Comparison of ENCODE assay signal across 1 cellular context in genomic region chr3:160754855-160755747, GRCh38.
A peak's percentile ranks its signal among the peaks of the same experiment; 100 is the strongest.
TF ChIP-seq lines count a peak whose summit lies in the region.

No MANE protein-coding gene starts in this region.

TF ChIP-seq in K562, 482 proteins besides CTCF, POLR2A, EP300 and RAD21 (continued from another document and continues in another):
- TF ChIP-seq ATF6 (CRISPR knock-in tag; IDR thresholded peaks at IDR 0.05) (no peak), CBX3 (IDR thresholded peaks at IDR 0.05; ENCODE audit: borderline replicate concordance in 1 of 2, low read length in 2 of 2) (no peak), ILF3 (IDR thresholded peaks at IDR 0.05; ENCODE audit: borderline replicate concordance) (no peak), NFATC3 (IDR thresholded peaks at IDR 0.05) (peak; percentile 94), TCF7 (IDR thresholded peaks at IDR 0.05; ENCODE audit: borderline replicate concordance) (no peak), CHD7 (IDR thresholded peaks at IDR 0.05; ENCODE audit: low read depth, low read length) (no peak), GATA2 (CRISPR knock-in tag; IDR thresholded peaks at IDR 0.05) (no peak), NEUROD1 (IDR thresholded peaks at IDR 0.05; ENCODE audit: borderline replicate concordance, low read depth, low read length, partially characterized antibody) (peak; percentile 68), SMARCE1 (IDR thresholded peaks at IDR 0.05) (no peak), HDAC3 (IDR thresholded peaks at IDR 0.05; ENCODE audit: borderline replicate concordance, partially characterized antibody) (no peak), RBBP5 (IDR thresholded peaks at IDR 0.05; ENCODE audit: borderline replicate concordance, insufficient read depth, low read length, poor library complexity, severe bottlenecking) (no peak), ZMIZ1 (IDR thresholded peaks at IDR 0.05; ENCODE audit: low read depth in 2 of 2, low read length in 2 of 2) (no peak; a peak in 1 of 4 replicates), ZNF280A (IDR thresholded peaks at IDR 0.05; ENCODE audit: low read depth, partially characterized antibody) (no peak), RFX5 (IDR thresholded peaks at IDR 0.05; ENCODE audit: low read depth, low read length) (no peak), FUS (optimal IDR thresholded peaks at IDR 0.05; ENCODE audit: low read depth, low read length) (no peak), ZNF224 (CRISPR knock-in tag; IDR thresholded peaks at IDR 0.05) (no peak), RFX1 (IDR thresholded peaks at IDR 0.05) (no peak), ZNF408 (CRISPR knock-in tag; IDR thresholded peaks at IDR 0.05; ENCODE audit: low read depth) (no peak), ZNF76 (CRISPR knock-in tag; IDR thresholded peaks at IDR 0.05; ENCODE audit: borderline replicate concordance) (no peak), TAF15 (IDR thresholded peaks at IDR 0.05; ENCODE audit: low read depth, low read length) (no peak), RBM14 (IDR thresholded peaks at IDR 0.05; ENCODE audit: borderline replicate concordance, insufficient read depth, low read depth, low read length) (no peak), GTF2E2 (tag; IDR thresholded peaks at IDR 0.05) (no peak), ETV5 (CRISPR knock-in tag; IDR thresholded peaks at IDR 0.05; ENCODE audit: low read depth) (no peak), HIVEP1 (CRISPR knock-in tag; IDR thresholded peaks at IDR 0.05) (no peak), HCFC1 (IDR thresholded peaks at IDR 0.05; ENCODE audit: low read depth, low read length) (peak; percentile 37; the same call in 1 of the 2 replicates), ZFP1 (CRISPR knock-in tag; IDR thresholded peaks at IDR 0.05) (no peak), SIN3A (IDR thresholded peaks at IDR 0.05; ENCODE audit: borderline replicate concordance in 2 of 2, control insufficient read depth in 1 of 2, low read depth in 2 of 2, low read length in 2 of 2) (no peak), SNRNP70 (optimal IDR thresholded peaks at IDR 0.05; ENCODE audit: low read depth, low read length) (no peak), HNRNPH1 (optimal IDR thresholded peaks at IDR 0.05; ENCODE audit: low read depth, low read length) (no peak), SNIP1 (IDR thresholded peaks at IDR 0.05; ENCODE audit: low read depth) (peak; percentile 67; the same call in 1 of the 2 replicates), ZBTB1 (CRISPR knock-in tag; IDR thresholded peaks at IDR 0.05; ENCODE audit: borderline replicate concordance, low read depth) (0 out of 2 replicates have a peak, but pooled peaks have one; percentile 12), ZEB2 (IDR thresholded peaks at IDR 0.05) (no peak), NCOR1 (IDR thresholded peaks at IDR 0.05) (no peak), BCOR (IDR thresholded peaks at IDR 0.05) (no peak)
- TF ChIP-seq, protein P1, sequence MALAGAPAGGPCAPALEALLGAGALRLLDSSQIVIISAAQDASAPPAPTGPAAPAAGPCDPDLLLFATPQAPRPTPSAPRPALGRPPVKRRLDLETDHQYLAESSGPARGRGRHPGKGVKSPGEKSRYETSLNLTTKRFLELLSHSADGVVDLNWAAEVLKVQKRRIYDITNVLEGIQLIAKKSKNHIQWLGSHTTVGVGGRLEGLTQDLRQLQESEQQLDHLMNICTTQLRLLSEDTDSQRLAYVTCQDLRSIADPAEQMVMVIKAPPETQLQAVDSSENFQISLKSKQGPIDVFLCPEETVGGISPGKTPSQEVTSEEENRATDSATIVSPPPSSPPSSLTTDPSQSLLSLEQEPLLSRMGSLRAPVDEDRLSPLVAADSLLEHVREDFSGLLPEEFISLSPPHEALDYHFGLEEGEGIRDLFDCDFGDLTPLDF (CRISPR knock-in tag; IDR thresholded peaks at IDR 0.05): 0 out of 2 replicates have a peak, but pooled peaks have one; percentile 60
- TF ChIP-seq, protein P2, sequence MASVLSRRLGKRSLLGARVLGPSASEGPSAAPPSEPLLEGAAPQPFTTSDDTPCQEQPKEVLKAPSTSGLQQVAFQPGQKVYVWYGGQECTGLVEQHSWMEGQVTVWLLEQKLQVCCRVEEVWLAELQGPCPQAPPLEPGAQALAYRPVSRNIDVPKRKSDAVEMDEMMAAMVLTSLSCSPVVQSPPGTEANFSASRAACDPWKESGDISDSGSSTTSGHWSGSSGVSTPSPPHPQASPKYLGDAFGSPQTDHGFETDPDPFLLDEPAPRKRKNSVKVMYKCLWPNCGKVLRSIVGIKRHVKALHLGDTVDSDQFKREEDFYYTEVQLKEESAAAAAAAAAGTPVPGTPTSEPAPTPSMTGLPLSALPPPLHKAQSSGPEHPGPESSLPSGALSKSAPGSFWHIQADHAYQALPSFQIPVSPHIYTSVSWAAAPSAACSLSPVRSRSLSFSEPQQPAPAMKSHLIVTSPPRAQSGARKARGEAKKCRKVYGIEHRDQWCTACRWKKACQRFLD (CRISPR knock-in tag; IDR thresholded peaks at IDR 0.05): peak; percentile 51; the same call in 1 of the 2 replicates
- TF ChIP-seq, protein P3, sequence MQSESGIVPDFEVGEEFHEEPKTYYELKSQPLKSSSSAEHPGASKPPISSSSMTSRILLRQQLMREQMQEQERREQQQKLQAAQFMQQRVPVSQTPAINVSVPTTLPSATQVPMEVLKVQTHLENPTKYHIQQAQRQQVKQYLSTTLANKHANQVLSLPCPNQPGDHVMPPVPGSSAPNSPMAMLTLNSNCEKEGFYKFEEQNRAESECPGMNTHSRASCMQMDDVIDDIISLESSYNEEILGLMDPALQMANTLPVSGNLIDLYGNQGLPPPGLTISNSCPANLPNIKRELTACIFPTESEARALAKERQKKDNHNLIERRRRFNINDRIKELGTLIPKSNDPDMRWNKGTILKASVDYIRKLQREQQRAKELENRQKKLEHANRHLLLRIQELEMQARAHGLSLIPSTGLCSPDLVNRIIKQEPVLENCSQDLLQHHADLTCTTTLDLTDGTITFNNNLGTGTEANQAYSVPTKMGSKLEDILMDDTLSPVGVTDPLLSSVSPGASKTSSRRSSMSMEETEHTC (IDR thresholded peaks at IDR 0.05): no peak
